ENCODE assay signal across 8 cellular contexts in genomic region chr17:2302740-2303277, GRCh38. TPM values are rescaled to one million over a fixed set of nuclear protein-coding genes. Genes with fewer than 3 reads are reported as not detected.
A peak's percentile ranks its signal among the peaks of the same experiment; 100 is the strongest.
DNase-seq lines count a peak whose midpoint lies in the region; ATAC-seq, FAIRE-seq and TF ChIP-seq lines count a peak whose summit lies in the region.

No MANE protein-coding gene starts in this region.

- H3K36me3 ChIP-seq in adipocyte (ENCODE audit: control insufficient read depth, insufficient read depth, low read length, severe bottlenecking) (peaks cover 9% of the 10 kb centered on the region), tibial nerve (peaks cover 0 to 20% (median 0%) of the 10 kb centered on the region in 3 donors)

- H3K4me1 ChIP-seq in adipocyte (ENCODE audit: control insufficient read depth, insufficient read depth, low read length) (peaks cover 11% of the 10 kb centered on the region), tibial nerve (peaks cover 2 to 33% (median 11%) of the 10 kb centered on the region in 4 donors)

- TF ChIP-seq CTCF in tibial nerve (IDR thresholded peaks at IDR 0.05) = no peak

- ATAC-seq in HG03095 (IDR thresholded peaks at IDR 0.05; ENCODE audit: unreplicated experiment) = peak; percentile 11
- ATAC-seq in left colon = peak; percentile 5
- no peak for ATAC-seq in GM19452 (IDR thresholded peaks at IDR 0.05; ENCODE audit: unreplicated experiment)

- FAIRE-seq in GM18507 (lab: Jason Lieb, UNC) = peak; percentile 12

- intact Hi-C loops in left colon (cut with DNase I, micrococcal nuclease) = no loop called here

- no peaks in the 10 kb centered on the region for H3K9me3 ChIP-seq in adipocyte (ENCODE audit: control insufficient read depth, low read length)
- no peaks in the 10 kb centered on the region for H3K9me3 ChIP-seq in tibial nerve

- 0 to 2% methylated on average over 19 to 20 of the region's 20 CpGs for WGBS in tibial nerve, 2 donors

- H3K27me3 ChIP-seq in adipocyte (replicated peaks; ENCODE audit: control insufficient read depth, insufficient read depth, low read length) (no peaks in the 10 kb centered on the region), tibial nerve (no peaks in the 10 kb centered on the region)

- TF ChIP-seq EP300 in tibial nerve (IDR thresholded peaks at IDR 0.05) = no peak

- TF ChIP-seq POLR2A in tibial nerve (IDR thresholded peaks at IDR 0.05) = no peak

- H3K4me3 ChIP-seq in adipocyte (ENCODE audit: low read length) = peak overlapping the region; percentile 96
- peak overlapping the region; percentile 68 to 92 (median 89) for H3K4me3 ChIP-seq in tibial nerve

- H3K9ac ChIP-seq in adipocyte (ENCODE audit: low read length) = peak overlapping the region; percentile 92

- DNase-seq in GM18507 (ENCODE audit: extremely low spot score, insufficient read length, low read depth) = no peak
- DNase-seq in adipocyte (ENCODE audit: low read depth) = no peak
- DNase-seq in left colon = peak in 1 of 2 donors; percentile 17
- no peak for DNase-seq in tibial nerve (ENCODE audit: low spot score in 2 of 2)
- DNase-seq in NCI-H345 treated with DMSO at 0.1 percent for 48 hours (lab: John Stamatoyannopoulos, UW; ENCODE audit: unreplicated experiment) = no peak
- no peak for DNase-seq in NCI-H1105 treated with DMSO at 0.1 percent for 48 hours (lab: John Stamatoyannopoulos, UW)

- H3K27ac ChIP-seq in tibial nerve = peak overlapping the region; percentile 75 to 93 (median 92)

RNA-seq across cellular contexts. Expression of gene SMG6, which starts 0.8 kb away (rescaled TPM):
- total RNA-seq in left colon (10 to 100 TPM; 27.8 to 29.4 TPM), tibial nerve (10 to 100 TPM; 29.5 to 86.5 (median 40.1) TPM)

RNA-seq across cellular contexts. Expression of gene SRR, which starts 0.9 kb away (rescaled TPM):
- total RNA-seq in left colon (1 to 10 TPM; 8.5 to 9.9 TPM), tibial nerve (10 to 100 TPM in 1 of 4 donors, 1 to 10 TPM in 3; 6.3 to 13.8 (median 7.9) TPM)

RNA-seq across cellular contexts. Expression of gene TSR1, which starts 33.4 kb away (rescaled TPM):
- total RNA-seq in left colon (10 to 100 TPM; 11.8 to 16.4 TPM), tibial nerve (10 to 100 TPM; 19.6 to 35.7 (median 24.3) TPM)

RNA-seq across cellular contexts. Expression of gene SGSM2, which starts 34.5 kb away (rescaled TPM):
- 10 to 100 TPM; 29.6 to 35.3 TPM for total RNA-seq in left colon
- 10 to 100 TPM; 31.5 to 93.3 (median 63.7) TPM for total RNA-seq in tibial nerve
